In genomic region chr11:11265994-11266606, GRCh38 we compare ENCODE assay signal across 8 cellular contexts.
A peak's percentile ranks its signal among the peaks of the same experiment; 100 is the strongest.
DNase-seq lines count a peak whose midpoint lies in the region; ATAC-seq, FAIRE-seq and TF ChIP-seq lines count a peak whose summit lies in the region.

No MANE protein-coding gene starts in this region.

- FAIRE-seq in K562 (lab: Jason Lieb, UNC), result peak; percentile 86

- no peaks in the 10 kb centered on the region for H4K20me1 ChIP-seq in K562 (replicated peaks; ENCODE audit: control insufficient read depth, insufficient read depth, low read length)

- POLR2A ChIA-PET in K562 (lab: Yijun Ruan, JAX), result no interaction called here

- H3K9ac ChIP-seq in K562 (ENCODE audit: insufficient read depth in 1 of 2, low read depth in 2 of 2, low read length in 2 of 2), result no peak overlapping the region

- no peaks in the 10 kb centered on the region for H3K4me1 ChIP-seq in K562 (replicated peaks in 1 of 2; ENCODE audit: control insufficient read depth in 2 of 2, insufficient read depth in 2 of 2, low read length in 2 of 2)

- H3K9me3 ChIP-seq in K562 (replicated peaks; ENCODE audit: control insufficient read depth, insufficient read depth, low read depth, low read length), result no peaks in the 10 kb centered on the region

- no peak overlapping the region for H2AFZ ChIP-seq in K562 (ENCODE audit: low read depth, low read length)

- no peak for TF ChIP-seq POLR2A in K562 (conservative IDR thresholded peaks at IDR 0.05)

- no peak overlapping the region for H3K4me2 ChIP-seq in K562 (ENCODE audit: insufficient read depth, low read length)

- no peak overlapping the region for H3K27ac ChIP-seq in K562 (ENCODE audit: extremely low read depth, low read depth, low read length)

- in situ Hi-C loops in ACHN (cut with HindIII; ENCODE audit: low pct_ligation_motif_present, low pct_unique_long_range_greater_than_20kb, low sequenced_read_pairs) (no loop called here), GM13976 (cut with MboI; ENCODE audit: low sequenced_read_pairs, unreplicated experiment) (loop anchor here (25.0 kb wide), 1 partner anchor 229 kb away; no protein-coding TSS in a partner anchor), K562 (cut with MboI) (loop anchor here (25.0 kb wide), 1 partner anchor 479 kb away; no protein-coding TSS in a partner anchor)

- no peaks in the 10 kb centered on the region for H3K79me2 ChIP-seq in K562 (ENCODE audit: control insufficient read depth, insufficient read depth, low read length)

- H3K9me1 ChIP-seq in K562 (ENCODE audit: control insufficient read depth, insufficient read depth, low read length), result no peaks in the 10 kb centered on the region

- H3K27me3 ChIP-seq in K562 (ENCODE audit: control insufficient read depth in 2 of 2, insufficient read depth in 2 of 2, low read length in 2 of 2), result no peaks in the 10 kb centered on the region

- CTCF ChIA-PET in K562 (lab: Yijun Ruan, JAX; ENCODE audit: low intra/inter-chr PET ratio), result interaction anchor here (1.5 to 1.6 kb wide), 2 partner anchors 229 to 238 kb away, joined by 4 to 6 read pairs; no protein-coding TSS in a partner anchor

- peak; percentile 95 for TF ChIP-seq CTCF in GM13976 (IDR thresholded peaks at IDR 0.05; ENCODE audit: borderline replicate concordance, control extremely low read depth, extremely low read depth, insufficient read depth, missing control alignments)
- TF ChIP-seq CTCF in K562 (IDR thresholded peaks at IDR 0.05 in 2 of 3, conservative IDR thresholded peaks at IDR 0.05 in 1 of 3; ENCODE audit: insufficient read depth in 2 of 3, low read depth in 1 of 3, low read length in 3 of 3), result peak; percentile 76 to 96 (median 81)

- intact Hi-C loops in K562 (cut with micrococcal nuclease), result loop anchor here (1.0 to 10.0 kb wide), 3 partner anchors 229 to 471 kb away; no protein-coding TSS in a partner anchor
- intact Hi-C loops in left colon (cut with DNase I, micrococcal nuclease), result loop anchor here in 1 of 2 donors (10.0 kb wide), 1 partner anchor 231 kb away; no protein-coding TSS in a partner anchor

- H3K36me3 ChIP-seq in K562 (ENCODE audit: control insufficient read depth, insufficient read depth, low read length), result no peaks in the 10 kb centered on the region

- TF ChIP-seq RAD21 in K562 (CRISPR knock-in tag; conservative IDR thresholded peaks at IDR 0.05 in 1 of 2, IDR thresholded peaks at IDR 0.05 in 1 of 2), result peak; percentile 38 to 70

- BruUV-seq in K562 (replicated peaks; lab: Mats Ljungman, UMichigan), result no TSS peak

- ATAC-seq in K562, result peak; percentile 98
- ATAC-seq in left colon, result peak; percentile 80
- ATAC-seq in HG02571 (IDR thresholded peaks at IDR 0.05; ENCODE audit: unreplicated experiment), result no peak

- no peak overlapping the region for H3K4me3 ChIP-seq in K562

- DNase-seq in ACHN (peak; percentile 36), GM13976 (ENCODE audit: low spot score) (peak; percentile 85), HuH-7 (ENCODE audit: low spot score) (peak; percentile 79), T-helper 1 cell (peak; percentile 28 to 51 (median 40)), K562 (ENCODE audit: extremely low read depth in 1 of 4, low spot score in 3 of 4) (peak; percentile 64 to 90 (median 84)), left colon (peak in 1 of 2 donors; percentile 68)
- DNase-seq in stimulated activated CD8-positive, alpha-beta memory T cell treated with anti-CD3 and anti-CD28 coated beads, Interleukin-15, amount 100 ng/mL, for 48 hours (ENCODE audit: low read depth in 2 of 2), result peak; percentile 18 to 39

- WGBS in K562 (ENCODE audit: insufficient coverage, low coverage, missing lambda C conversion rate), result 8% methylated on average over 8 of the region's 8 CpGs

- TF ChIP-seq EP300 in K562 (IDR thresholded peaks at IDR 0.05; ENCODE audit: low read length), result no peak

TF ChIP-seq in K562, 482 proteins besides CTCF, POLR2A, EP300 and RAD21:
- TF ChIP-seq NEUROD1 (IDR thresholded peaks at IDR 0.05; ENCODE audit: borderline replicate concordance, low read depth, low read length, partially characterized antibody) (peak; percentile 46), TBL1XR1 (IDR thresholded peaks at IDR 0.05; ENCODE audit: low read length in 2 of 2) (no peak), SMC3 (conservative IDR thresholded peaks at IDR 0.05; ENCODE audit: insufficient read depth, low read depth, low read length) (peak; percentile 45), MAZ (CRISPR knock-in tag; conservative IDR thresholded peaks at IDR 0.05 in 1 of 2, IDR thresholded peaks at IDR 0.05 in 1 of 2) (peak in 1 of 2 experiments; percentile 69; a peak in 2 of 4 replicates), CREM (IDR thresholded peaks at IDR 0.05; ENCODE audit: low read depth) (0 out of 2 replicates have a peak, but pooled peaks have one; percentile 20), SP1 (CRISPR knock-in tag; IDR thresholded peaks at IDR 0.05) (no peak), KLF16 (IDR thresholded peaks at IDR 0.05) (0 out of 2 replicates have a peak, but pooled peaks have one; percentile 15), VEZF1 (CRISPR knock-in tag; IDR thresholded peaks at IDR 0.05) (peak; percentile 67)
TF ChIP-seq in K562: peak in this region for 6.
